In genomic region chr10:93074597-93075368, GRCh38 we compare ENCODE assay signal across 10 cellular contexts. TPM values are rescaled to one million over a fixed set of nuclear protein-coding genes. Genes with fewer than 3 reads are reported as not detected.
DNase-seq lines count a peak whose midpoint lies in the region; ATAC-seq and TF ChIP-seq lines count a peak whose summit lies in the region.
"Had no signal": no experiment of that assay in that cellular context is flagged by ENCODE, and none has a peak within 500 bp of the region (broad histone marks: within the 10 kb centered on the region; RNA-seq: fewer than 3 reads in every experiment).

No MANE protein-coding gene starts in this region.

- H3K27ac ChIP-seq in neural progenitor cell: no peak overlapping the region
- H3K27ac ChIP-seq: parathyroid adenoma had no signal

- peaks cover 27% of the 10 kb centered on the region for H3K4me1 Mint-ChIP-seq in neural progenitor cell

- peaks cover 58% of the 10 kb centered on the region for H3K27me3 Mint-ChIP-seq in neural progenitor cell (ENCODE audit: insufficient read depth, low read depth)

- no peaks in the 10 kb centered on the region for H3K36me3 Mint-ChIP-seq in neural progenitor cell

- no peak overlapping the region for H3K9ac ChIP-seq in neural progenitor cell
- H3K9ac ChIP-seq: parathyroid adenoma had no signal

- no peak for ATAC-seq in HG03108 (IDR thresholded peaks at IDR 0.05; ENCODE audit: unreplicated experiment)

- H2AFZ ChIP-seq in neural progenitor cell (replicated peaks): peak overlapping the region; percentile 91
- H2AFZ ChIP-seq: parathyroid adenoma had no signal

- H3K4me1 ChIP-seq in neural progenitor cell: peaks cover 17% of the 10 kb centered on the region

- H3K27ac Mint-ChIP-seq in neural progenitor cell: no peak overlapping the region

- TF ChIP-seq CTCF in GM13976 (IDR thresholded peaks at IDR 0.05; ENCODE audit: borderline replicate concordance, control extremely low read depth, extremely low read depth, insufficient read depth, missing control alignments) (no peak), neural progenitor cell (IDR thresholded peaks at IDR 0.05) (no peak)

- H3K27me3 ChIP-seq in neural progenitor cell: peaks cover 72% of the 10 kb centered on the region

- no peaks in the 10 kb centered on the region for H3K9me3 Mint-ChIP-seq in neural progenitor cell

- peak overlapping the region; percentile 89 for H3K4me2 ChIP-seq in neural progenitor cell

- no peaks in the 10 kb centered on the region for H3K36me3 ChIP-seq in neural progenitor cell

- in situ Hi-C loops in GM13976 (cut with MboI; ENCODE audit: low sequenced_read_pairs, unreplicated experiment): loop anchor here (10.0 kb wide), 2 partner anchors 220 to 280 kb away; no protein-coding TSS in a partner anchor

- DNase-seq in GM13976 (ENCODE audit: low spot score): peak; percentile 46
- peak; percentile 20 for DNase-seq in M059J (ENCODE audit: low read depth)
- peak; percentile 33 for DNase-seq in dermis blood vessel endothelial cell
- peak; percentile 66 for DNase-seq in neural progenitor cell (ENCODE audit: low spot score)
- no peak for DNase-seq in NCI-H345 (lab: John Stamatoyannopoulos, UW)
- no peak for DNase-seq in SHP77 (lab: John Stamatoyannopoulos, UW)
- no peak for DNase-seq in AG08396 (ENCODE audit: low spot score)
- DNase-seq: activated effector memory CD4-positive, alpha-beta T cell treated with anti-CD3 and anti-CD28 coated beads, Interleukin-2, amount 50 U/mL, for 16 hours had no signal

- peaks cover 48% of the 10 kb centered on the region for H3K79me2 ChIP-seq in neural progenitor cell (ENCODE audit: low read depth)
- H3K79me2 ChIP-seq: parathyroid adenoma had no signal

- H3F3A ChIP-seq in neural progenitor cell (ENCODE audit: low read depth): peaks cover 28% of the 10 kb centered on the region

- peaks cover 31% of the 10 kb centered on the region for H4K20me1 ChIP-seq in neural progenitor cell (ENCODE audit: low read depth)

- peak overlapping the region; percentile 66 for H3K4me3 ChIP-seq in neural progenitor cell

- H3K4me3 Mint-ChIP-seq in neural progenitor cell: peak overlapping the region; percentile 87

- no peaks in the 10 kb centered on the region for H3K9me3 ChIP-seq in neural progenitor cell (ENCODE audit: low read depth)

RNA-seq across cellular contexts. Expression of gene CYP26A1, which starts 1.1 kb away (rescaled TPM):
- not detected in 2 replicates for total RNA-seq in M059J (2014; rRNA removed; shearing (Covaris generic))
- total RNA-seq in dermis blood vessel endothelial cell (2.2 and 2.7 TPM in 2 replicates), neural progenitor cell (ENCODE audit: low replicate concordance) (6.7 and 8.4 TPM in 2 replicates)

RNA-seq across cellular contexts. Expression of gene CYP26C1, which starts 14.2 kb away (rescaled TPM):
- not detected in 2 replicates for total RNA-seq in M059J (2014; rRNA removed; shearing (Covaris generic))
- total RNA-seq in dermis blood vessel endothelial cell: 1.9 and 5.4 TPM in 2 replicates
- 0.04 and 0.22 TPM in 2 replicates for total RNA-seq in neural progenitor cell (ENCODE audit: low replicate concordance)

Comparison
In these comparisons a context has a peak if more than half of its experiments do, and no peak if none do; other contexts are left out.
1. DNase-seq: peak in GM13976 (single experiment), M059J (single experiment), dermis blood vessel endothelial cell (single experiment) and neural progenitor cell (single experiment); none in NCI-H345 (single experiment), SHP77 (0 of 2) and AG08396 (single experiment).